ENCODE assay signal across 9 cellular contexts in the genomic region with DNA sequence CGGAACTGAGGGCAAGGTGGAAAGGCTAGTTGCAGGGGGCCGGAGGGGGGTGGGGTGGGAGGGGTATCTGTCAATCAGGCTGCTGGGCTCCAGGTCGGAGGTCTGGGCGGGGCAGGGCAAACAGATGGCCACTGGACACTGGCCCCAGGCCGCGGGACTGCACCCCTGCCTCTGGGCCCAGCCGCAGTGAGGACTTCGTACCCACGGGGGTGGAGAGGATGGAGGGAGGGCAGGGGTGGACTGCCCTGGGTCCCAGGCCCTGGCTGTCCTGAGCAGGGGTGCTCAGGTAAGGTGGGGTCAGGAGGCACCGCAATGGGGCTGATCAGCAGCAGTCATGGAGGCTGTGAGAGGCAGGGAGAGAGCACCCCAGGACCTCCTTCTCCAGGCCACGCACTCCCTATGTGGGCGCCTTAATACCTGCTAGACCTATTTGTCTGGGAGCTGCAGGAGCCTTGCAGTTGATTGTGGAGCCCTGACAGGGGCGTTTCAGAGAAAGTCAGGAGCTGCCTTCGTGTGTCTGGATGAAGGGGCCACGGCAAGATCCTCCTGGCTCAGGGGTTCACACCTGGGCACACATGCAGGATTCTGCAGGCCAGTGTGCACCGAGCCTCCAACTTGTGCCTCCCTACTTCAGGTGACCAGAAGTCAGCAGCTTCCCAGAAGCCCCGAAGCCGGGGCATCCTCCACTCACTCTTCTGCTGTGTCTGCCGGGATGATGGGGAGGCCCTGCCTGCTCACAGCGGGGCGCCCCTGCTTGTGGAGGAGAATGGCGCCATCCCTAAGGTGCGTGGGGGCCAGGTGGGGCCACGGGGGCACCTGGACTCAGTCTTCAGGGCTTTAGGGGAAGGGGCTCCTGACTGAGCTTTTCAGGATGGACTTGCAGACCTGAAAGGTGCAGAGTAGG. TPM values are rescaled to one million over a fixed set of nuclear protein-coding genes. Genes with fewer than 3 reads are reported as not detected.
DNase-seq lines count a peak whose midpoint lies in the region; ATAC-seq and TF ChIP-seq lines count a peak whose summit lies in the region.
"Had no signal": no experiment of that assay in that cellular context is flagged by ENCODE, and none has a peak within 500 bp of the region (broad histone marks: within the 10 kb centered on the region; RNA-seq: fewer than 3 reads in every experiment).

No MANE protein-coding gene starts in this region.

- H2AFZ ChIP-seq in ACC112 (ENCODE audit: low read length, unreplicated experiment) (no peak overlapping the region), Karpas-422 (ENCODE audit: low read length) (no peak overlapping the region)

- ATAC-seq in HG02840 (IDR thresholded peaks at IDR 0.05; ENCODE audit: low FRiP score, unreplicated experiment): no peak
- ATAC-seq: foreskin keratinocyte had no signal

- no peak for DNase-seq in Karpas-422
- peak; percentile 74 for DNase-seq in colonic mucosa
- DNase-seq in medulla oblongata (ENCODE audit: extremely low spot score): no peak
- no peak for DNase-seq in NCI-H748 treated with DMSO at 0.1 percent for 48 hours (lab: John Stamatoyannopoulos, UW)
- DNase-seq in NCI-H748 (lab: John Stamatoyannopoulos, UW; ENCODE audit: unreplicated experiment): no peak

- H3K79me2 ChIP-seq in ACC112 (ENCODE audit: control insufficient read depth, insufficient read depth, low read length, unreplicated experiment) (peaks cover 36% of the 10 kb centered on the region), Karpas-422 (ENCODE audit: low read length) (peaks cover 25% of the 10 kb centered on the region)

- H3K9ac ChIP-seq in Karpas-422 (ENCODE audit: low read length) (peak overlapping the region; percentile 97), colonic mucosa (ENCODE audit: low read depth in 2 of 2, low read length in 2 of 2) (peak overlapping the region; percentile 84 to 91), mucosa of rectum (ENCODE audit: low read depth in 1 of 2, low read length in 2 of 2) (peak overlapping the region; percentile 84 to 93)

- H4K20me1 ChIP-seq in Karpas-422 (ENCODE audit: insufficient read depth, low read depth, low read length): no peaks in the 10 kb centered on the region

- TF ChIP-seq CTCF in colonic mucosa (IDR thresholded peaks at IDR 0.05): no peak

- H3K9me2 ChIP-seq in Karpas-422 (replicated peaks; ENCODE audit: insufficient read depth, low read length): no peaks in the 10 kb centered on the region

- peak overlapping the region; percentile 92 for H3K4me3 ChIP-seq in ACC112 (ENCODE audit: low read depth, low read length)
- H3K4me3 ChIP-seq in Karpas-422 (ENCODE audit: low read length): peak overlapping the region; percentile 94
- H3K4me3 ChIP-seq in colonic mucosa: peak overlapping the region; percentile 97
- H3K4me3 ChIP-seq in mucosa of rectum (ENCODE audit: low read length in 2 of 2): peak overlapping the region; percentile 80 to 84

- H3K27ac ChIP-seq in ACC112 (ENCODE audit: low read depth, low read length) (no peak overlapping the region), Karpas-422 (ENCODE audit: low read length) (peak overlapping the region; percentile 86), colonic mucosa (peak overlapping the region; percentile 100), mucosa of rectum (ENCODE audit: low read depth in 2 of 2, low read length in 2 of 2) (peak overlapping the region; percentile 99 to 100)

- H3K4me2 ChIP-seq in Karpas-422 (ENCODE audit: low read depth, low read length, poor library complexity, severe bottlenecking): peak overlapping the region; percentile 88

- no peaks in the 10 kb centered on the region for H3K9me3 ChIP-seq in Karpas-422 (ENCODE audit: low read length)
- H3K9me3 ChIP-seq in colonic mucosa: no peaks in the 10 kb centered on the region
- no peaks in the 10 kb centered on the region for H3K9me3 ChIP-seq in mucosa of rectum (ENCODE audit: control insufficient read depth in 2 of 2, low read length in 2 of 2)

- peaks cover 7% of the 10 kb centered on the region; the same call in 1 of the 2 replicates for H3K36me3 ChIP-seq in ACC112 (ENCODE audit: insufficient read depth, low read length)
- H3K36me3 ChIP-seq in Karpas-422 (ENCODE audit: insufficient read depth, low read length): peaks cover 12% of the 10 kb centered on the region; the same call in 1 of the 2 replicates
- H3K36me3 ChIP-seq in colonic mucosa: peaks cover 4% of the 10 kb centered on the region
- H3K36me3 ChIP-seq in mucosa of rectum (ENCODE audit: control insufficient read depth in 2 of 2, insufficient read depth in 2 of 2, low read length in 2 of 2): peaks cover 25 to 32% of the 10 kb centered on the region in 2 donors

- H3K27me3 ChIP-seq in ACC112 (ENCODE audit: insufficient read depth, low read length) (no peaks in the 10 kb centered on the region), Karpas-422 (ENCODE audit: low read length) (no peaks in the 10 kb centered on the region), colonic mucosa (no peaks in the 10 kb centered on the region), mucosa of rectum (ENCODE audit: control insufficient read depth in 2 of 2, insufficient read depth in 2 of 2, low read length in 2 of 2) (no peaks in the 10 kb centered on the region)
- H3K27me3 ChIP-seq: foreskin keratinocyte had no signal

- peaks cover 33% of the 10 kb centered on the region for H3K4me1 ChIP-seq in ACC112 (ENCODE audit: control insufficient read depth, insufficient read depth, low read length, unreplicated experiment)
- H3K4me1 ChIP-seq in Karpas-422 (ENCODE audit: low read length): peaks cover 67% of the 10 kb centered on the region
- H3K4me1 ChIP-seq in colonic mucosa: peaks cover 17% of the 10 kb centered on the region
- H3K4me1 ChIP-seq in mucosa of rectum (ENCODE audit: control insufficient read depth in 2 of 2, insufficient read depth in 2 of 2, low read length in 2 of 2): peaks cover 44 to 52% of the 10 kb centered on the region in 2 donors

- intact Hi-C loops in colonic mucosa (cut with DNase I): loop anchor here (10.0 kb wide), 1 partner anchor 244 kb away; no protein-coding TSS in a partner anchor

RNA-seq across cellular contexts. Expression of a gene that starts 1.5 kb away (rescaled TPM):
- 46.3 and 72.6 TPM in 2 replicates for total RNA-seq in Karpas-422 (2014; rRNA removed; shearing (Covaris generic); ENCODE audit: low replicate concordance)
- total RNA-seq in colonic mucosa: 100 to 1,000 TPM; 137 to 150 TPM

RNA-seq across cellular contexts. Expression of a gene that starts 17.7 kb away (rescaled TPM):
- not detected in 2 replicates for total RNA-seq in Karpas-422 (2014; rRNA removed; shearing (Covaris generic); ENCODE audit: low replicate concordance)
- total RNA-seq in colonic mucosa: 100 to 1,000 TPM; 545 to 634 TPM
- total RNA-seq: foreskin keratinocyte had no signal

RNA-seq across cellular contexts. Expression of a gene that starts 19.1 kb away (rescaled TPM):
- 1.9 TPM in 1 of 2 replicates, not detected in the other for total RNA-seq in Karpas-422 (2014; rRNA removed; shearing (Covaris generic); ENCODE audit: low replicate concordance)
- total RNA-seq in colonic mucosa: 1 to 10 TPM; 1.1 to 1.8 TPM

RNA-seq across cellular contexts. Expression of a gene that starts 44.5 kb away (rescaled TPM):
- total RNA-seq in Karpas-422 (2014; rRNA removed; shearing (Covaris generic); ENCODE audit: low replicate concordance): not detected in 2 replicates
- total RNA-seq in colonic mucosa: not detected
- total RNA-seq: foreskin keratinocyte had no signal

Comparison
In these comparisons a context has a peak if more than half of its experiments do, and no peak if none do; other contexts are left out.
1. RNA of a gene that starts 17.7 kb away (total RNA-seq): 545 to 634 TPM in colonic mucosa; not detected in Karpas-422; every median in the first group is over 100 times any median in the second.
2. Peak in every context shown above with its lines, with median percentiles within 50 percentile points of each other: H3K4me3 ChIP-seq and H3K9ac ChIP-seq.